In genomic region chr20:17747431-17747846, GRCh38 we compare ENCODE assay signal across 12 cellular contexts. TPM values are rescaled to one million over a fixed set of nuclear protein-coding genes. Genes with fewer than 3 reads are reported as not detected.
A peak's percentile ranks its signal among the peaks of the same experiment; 100 is the strongest.
DNase-seq lines count a peak whose midpoint lies in the region; ATAC-seq, FAIRE-seq and TF ChIP-seq lines count a peak whose summit lies in the region.
"Had no signal": no experiment of that assay in that cellular context is flagged by ENCODE, and none has a peak within 500 bp of the region (broad histone marks: within the 10 kb centered on the region; RNA-seq: fewer than 3 reads in every experiment).

No MANE protein-coding gene starts in this region.

- no peaks in the 10 kb centered on the region for H3K27me3 Mint-ChIP-seq in endodermal cell (ENCODE audit: insufficient read depth)

- FAIRE-seq in HepG2 (lab: Jason Lieb, UNC), result no peak
- FAIRE-seq: G401.6 had no signal

- intact Hi-C loops in HepG2 (cut with micrococcal nuclease; ENCODE audit: unreplicated experiment), result no loop called here

- H4K20me1 ChIP-seq in HepG2 (ENCODE audit: insufficient read depth, low read length), result no peaks in the 10 kb centered on the region

- no peak overlapping the region for H3K27ac Mint-ChIP-seq in endodermal cell
- H3K27ac Mint-ChIP-seq: activated CD8-positive, alpha-beta memory T cell treated with anti-CD3 and anti-CD28 coated beads, Interleukin-2, amount 10 ng/mL, durations not matched to agents 7 days and 5 days had no signal

- TF ChIP-seq CTCF in astrocyte of the spinal cord (IDR thresholded peaks at IDR 0.05; ENCODE audit: low read depth, low read length) (no peak), HepG2 (CRISPR knock-in tag; IDR thresholded peaks at IDR 0.05) (no peak), suprapubic skin (IDR thresholded peaks at IDR 0.05) (no peak), endodermal cell (conservative IDR thresholded peaks at IDR 0.05) (no peak)

- POLR2A ChIA-PET in HepG2 (lab: Yijun Ruan, JAX), result interaction anchor here (0.7 to 2.8 kb wide), 8 partner anchors 12 to 116 kb away, joined by 3 to 17 read pairs (median 4); partner anchors contain the start of gene RRBP1

- H3K79me2 ChIP-seq in HepG2 (ENCODE audit: insufficient read depth, low read length), result no peaks in the 10 kb centered on the region

- no peak overlapping the region for H3K9ac ChIP-seq in HepG2 (ENCODE audit: insufficient read depth, low read depth, low read length)
- H3K9ac ChIP-seq in endodermal cell (ENCODE audit: extremely low read depth, low read length, poor library complexity, severe bottlenecking), result no peak overlapping the region

- no TSS peak for BruUV-seq in HepG2 (replicated peaks; lab: Mats Ljungman, UMichigan)

- H3K9me3 ChIP-seq in HepG2 (ENCODE audit: low read length) (no peaks in the 10 kb centered on the region), suprapubic skin (no peaks in the 10 kb centered on the region), endodermal cell (ENCODE audit: control insufficient read depth, low read length) (no peaks in the 10 kb centered on the region)
- H3K9me3 ChIP-seq: esophagus muscularis mucosa had no signal

- H3K27me3 ChIP-seq in HepG2 (ENCODE audit: control insufficient read depth in 1 of 2, insufficient read depth in 2 of 2, low read length in 2 of 2), result peaks cover 1 to 24% of the 10 kb centered on the region in 2 experiments; a peak in 3 of 5 replicates
- no peaks in the 10 kb centered on the region for H3K27me3 ChIP-seq in suprapubic skin
- no peaks in the 10 kb centered on the region for H3K27me3 ChIP-seq in endodermal cell (ENCODE audit: control insufficient read depth, insufficient read depth, low read length, poor library complexity, severe bottlenecking)
- H3K27me3 ChIP-seq: esophagus muscularis mucosa had no signal

- ATAC-seq in HepG2 (peak; percentile 82), GM18517 (IDR thresholded peaks at IDR 0.05; ENCODE audit: unreplicated experiment) (no peak), GM19351 (IDR thresholded peaks at IDR 0.05; ENCODE audit: unreplicated experiment) (no peak)
- ATAC-seq: activated CD8-positive, alpha-beta memory T cell treated with anti-CD3 and anti-CD28 coated beads, Interleukin-2, amount 10 ng/mL, durations not matched to agents 7 days and 5 days had no signal

- H3K4me3 Mint-ChIP-seq in endodermal cell, result no peak overlapping the region
- H3K4me3 Mint-ChIP-seq: activated CD8-positive, alpha-beta memory T cell treated with anti-CD3 and anti-CD28 coated beads, Interleukin-2, amount 10 ng/mL, durations not matched to agents 7 days and 5 days; neural crest cell had no signal

- TF ChIP-seq POLR2A in HepG2 (IDR thresholded peaks at IDR 0.05; ENCODE audit: insufficient read depth in 1 of 2, low read depth in 2 of 2, low read length in 2 of 2), result no peak
- no peak for TF ChIP-seq POLR2A in suprapubic skin (IDR thresholded peaks at IDR 0.05)

- no peaks in the 10 kb centered on the region for H3K36me3 Mint-ChIP-seq in endodermal cell (ENCODE audit: low read depth)
- H3K36me3 Mint-ChIP-seq: activated CD8-positive, alpha-beta memory T cell treated with anti-CD3 and anti-CD28 coated beads, Interleukin-2, amount 10 ng/mL, durations not matched to agents 7 days and 5 days had no signal

- H3K4me2 ChIP-seq in HepG2 (ENCODE audit: low read depth, low read length), result peak overlapping the region; percentile 40; the same call in 1 of the 2 replicates

- H2AFZ ChIP-seq in HepG2 (ENCODE audit: low read length), result no peak overlapping the region

- TF ChIP-seq EP300 in HepG2 (IDR thresholded peaks at IDR 0.05; ENCODE audit: low read depth in 2 of 2, low read length in 2 of 2) (no peak), HepG2 (CRISPR knock-in tag; IDR thresholded peaks at IDR 0.05; ENCODE audit: borderline replicate concordance) (no peak), suprapubic skin (IDR thresholded peaks at IDR 0.05) (no peak)

- H3K4me1 ChIP-seq in HepG2 (ENCODE audit: insufficient read depth, low read length) (peaks cover 54% of the 10 kb centered on the region), suprapubic skin (peaks cover 8% of the 10 kb centered on the region), endodermal cell (ENCODE audit: control insufficient read depth, insufficient read depth, low read length) (no peaks in the 10 kb centered on the region)

- in situ Hi-C loops in astrocyte of the spinal cord (cut with HindIII; ENCODE audit: low sequenced_read_pairs), result no loop called here
- in situ Hi-C loops in HepG2 (cut with HindIII; ENCODE audit: extremely low pct_ligation_motif_present, low pct_unique_long_range_greater_than_20kb), result no loop called here

- H3K27ac ChIP-seq in HepG2 (ENCODE audit: extremely low read length, insufficient read depth, low read length) (no peak overlapping the region), suprapubic skin (no peak overlapping the region), endodermal cell (ENCODE audit: low read depth, low read length) (no peak overlapping the region)
- H3K27ac ChIP-seq: esophagus muscularis mucosa had no signal

- CTCF ChIA-PET in HepG2 (lab: Yijun Ruan, JAX; ENCODE audit: low intra/inter-chr PET ratio, low total read pairs), result no interaction called here

- no peaks in the 10 kb centered on the region for H3K36me3 ChIP-seq in HepG2 (replicated peaks in 1 of 2; ENCODE audit: control insufficient read depth in 1 of 2, insufficient read depth in 2 of 2, low read length in 2 of 2)
- no peaks in the 10 kb centered on the region for H3K36me3 ChIP-seq in suprapubic skin
- no peaks in the 10 kb centered on the region for H3K36me3 ChIP-seq in endodermal cell (ENCODE audit: control insufficient read depth, insufficient read depth, low read length)
- H3K36me3 ChIP-seq: esophagus muscularis mucosa had no signal

- DNase-seq in AG20443 (ENCODE audit: low spot score) (peak; percentile 92), LHCN-M2 (ENCODE audit: low read depth) (peak; percentile 97), astrocyte of the spinal cord (ENCODE audit: low read depth, low spot score) (peak; percentile 89), HepG2 (ENCODE audit: low spot score) (peak; percentile 34), suprapubic skin (ENCODE audit: low spot score in 2 of 2) (no peak), endodermal cell (no peak)
- DNase-seq: activated CD8-positive, alpha-beta memory T cell treated with anti-CD3 and anti-CD28 coated beads, Interleukin-2, amount 10 ng/mL, durations not matched to agents 7 days and 5 days had no signal

- WGBS in HepG2 (ENCODE audit: low lambda C conversion rate), result 7% methylated on average over 3 of the region's 4 CpGs
- WGBS in suprapubic skin, result 31% methylated on average over 4 of the region's 4 CpGs
- WGBS in endodermal cell (ENCODE audit: insufficient coverage in 1 of 2, insufficient read length in 1 of 2), 2 experiments, result 89% methylated on average over 3 of the region's 4 CpGs

- no peaks in the 10 kb centered on the region for H3K9me3 Mint-ChIP-seq in endodermal cell

- H3K4me3 ChIP-seq in astrocyte of the spinal cord (ENCODE audit: low read depth, low read length), result no peak overlapping the region
- H3K4me3 ChIP-seq in HepG2 (replicated peaks in 1 of 3; ENCODE audit: insufficient read depth in 1 of 3, low read depth in 2 of 3, low read length in 3 of 3), result no peak overlapping the region
- H3K4me3 ChIP-seq in suprapubic skin, result no peak overlapping the region
- H3K4me3 ChIP-seq in endodermal cell (ENCODE audit: low read length), result no peak overlapping the region
- H3K4me3 ChIP-seq: esophagus muscularis mucosa had no signal

- no peak for TF ChIP-seq RAD21 in HepG2 (CRISPR knock-in tag; IDR thresholded peaks at IDR 0.05)

- peaks cover 1% of the 10 kb centered on the region for H3K4me1 Mint-ChIP-seq in endodermal cell
- H3K4me1 Mint-ChIP-seq: activated CD8-positive, alpha-beta memory T cell treated with anti-CD3 and anti-CD28 coated beads, Interleukin-2, amount 10 ng/mL, durations not matched to agents 7 days and 5 days had no signal

RNA-seq across cellular contexts. Expression of gene BANF2, which starts 47.7 kb away (rescaled TPM):
- not detected in 2 replicates for total RNA-seq in LHCN-M2 (2014; rRNA removed)
- not detected for polyA plus RNA-seq in LHCN-M2 (2012)
- total RNA-seq in HepG2 (2016; rRNA removed; fragmentation: Illumina TruSeq; extraction: Trizol), result 0.35 TPM in 1 of 2 replicates, not detected in the other
- total RNA-seq in HepG2 (2016; cell fraction: cytosol; rRNA removed; fragmentation: Illumina TruSeq; extraction: Trizol; ENCODE audit: low read depth), result 0.53 TPM in 1 of 2 replicates, not detected in the other
- total RNA-seq in HepG2 (2016; cell fraction: insoluble cytoplasmic fraction; rRNA removed; fragmentation: Illumina TruSeq; extraction: Trizol), result not detected in 2 replicates
- not detected in 2 replicates for total RNA-seq in HepG2 (2016; cell fraction: membrane; rRNA removed; fragmentation: Illumina TruSeq; extraction: Trizol)
- total RNA-seq in HepG2 (2016; cell fraction: nucleus; rRNA removed; fragmentation: Illumina TruSeq; extraction: Trizol), result not detected in 2 replicates
- polyA plus RNA-seq in HepG2 (2011; rRNA removed), result not detected in 2 replicates
- not detected in 2 replicates for polyA plus RNA-seq in HepG2 (2011; cell fraction: cytosol; rRNA removed)
- not detected in 2 replicates for polyA plus RNA-seq in HepG2 (2011; cell fraction: nucleus; rRNA removed)
- not detected in 2 replicates for polyA plus RNA-seq in HepG2 (2012)
- polyA plus RNA-seq in HepG2 (2016; cell fraction: cytosol; fragmentation: Illumina TruSeq; extraction: Trizol; ENCODE audit: low read depth), result not detected in 2 replicates
- not detected in 2 replicates for polyA plus RNA-seq in HepG2 (2016; cell fraction: insoluble cytoplasmic fraction; fragmentation: Illumina TruSeq; extraction: Trizol; ENCODE audit: low read depth)
- polyA plus RNA-seq in HepG2 (2016; cell fraction: membrane; fragmentation: Illumina TruSeq; extraction: Trizol; ENCODE audit: low read depth), result not detected in 2 replicates
- polyA plus RNA-seq in HepG2 (2016; cell fraction: nucleus; fragmentation: Illumina TruSeq; extraction: Trizol; ENCODE audit: insufficient read depth, low read depth), result not detected in 2 replicates
- polyA minus RNA-seq in HepG2 (2011; rRNA and poly(A)+ RNA removed; ENCODE audit: low replicate concordance), result not detected in 2 replicates
- not detected in 2 replicates for polyA minus RNA-seq in HepG2 (2011; cell fraction: cytosol; rRNA and poly(A)+ RNA removed)
- not detected in 2 replicates for polyA minus RNA-seq in HepG2 (2011; cell fraction: nucleus; rRNA and poly(A)+ RNA removed)
- total RNA-seq in suprapubic skin, result not detected
- not detected for total RNA-seq in endodermal cell
- polyA plus RNA-seq in endodermal cell (2013, experiment 1 of 2), result not detected
- not detected for polyA plus RNA-seq in endodermal cell (2013, experiment 2 of 2)
- total RNA-seq: activated CD8-positive, alpha-beta memory T cell treated with anti-CD3 and anti-CD28 coated beads, Interleukin-2, amount 10 ng/mL, durations not matched to agents 7 days and 5 days; esophagus muscularis mucosa; neural crest cell had no signal

Comparison
In these comparisons a context has a peak if more than half of its experiments do, and no peak if none do; other contexts are left out.
1. DNase-seq: peak in AG20443 (single experiment), LHCN-M2 (single experiment), astrocyte of the spinal cord (single experiment) and HepG2 (single experiment); none in suprapubic skin (0 of 2) and endodermal cell (single experiment).